In the genomic region with DNA sequence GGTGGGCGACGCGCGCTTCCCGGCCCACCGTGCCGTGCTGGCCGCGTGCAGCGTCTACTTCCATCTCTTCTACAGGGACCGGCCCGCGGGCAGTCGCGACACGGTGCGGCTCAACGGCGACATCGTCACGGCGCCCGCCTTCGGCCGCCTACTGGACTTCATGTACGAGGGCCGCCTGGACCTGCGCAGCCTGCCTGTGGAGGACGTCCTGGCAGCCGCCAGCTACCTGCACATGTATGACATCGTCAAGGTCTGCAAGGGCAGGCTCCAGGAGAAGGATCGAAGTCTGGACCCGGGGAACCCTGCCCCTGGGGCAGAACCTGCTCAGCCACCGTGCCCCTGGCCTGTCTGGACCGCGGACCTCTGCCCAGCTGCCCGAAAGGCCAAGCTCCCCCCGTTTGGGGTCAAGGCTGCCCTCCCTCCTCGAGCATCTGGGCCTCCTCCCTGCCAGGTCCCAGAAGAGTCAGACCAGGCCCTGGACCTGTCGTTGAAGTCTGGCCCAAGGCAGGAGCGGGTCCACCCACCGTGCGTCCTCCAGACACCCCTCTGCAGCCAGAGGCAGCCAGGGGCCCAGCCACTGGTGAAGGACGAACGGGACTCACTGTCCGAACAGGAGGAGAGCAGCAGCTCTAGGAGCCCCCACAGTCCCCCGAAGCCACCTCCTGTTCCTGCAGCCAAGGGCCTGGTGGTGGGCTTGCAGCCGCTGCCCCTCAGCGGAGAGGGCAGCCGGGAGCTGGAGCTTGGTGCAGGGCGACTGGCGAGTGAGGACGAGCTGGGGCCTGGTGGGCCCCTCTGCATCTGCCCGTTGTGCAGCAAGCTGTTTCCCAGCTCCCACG, we compare ENCODE assay signal across 8 cellular contexts. TPM values are rescaled to one million over a fixed set of nuclear protein-coding genes. Genes with fewer than 3 reads are reported as not detected.
DNase-seq lines count a peak whose midpoint lies in the region; ATAC-seq and TF ChIP-seq lines count a peak whose summit lies in the region.

No MANE protein-coding gene starts in this region.

- TF ChIP-seq EP300 in sigmoid colon (IDR thresholded peaks at IDR 0.05), result no peak

- intact Hi-C loops in sigmoid colon (cut with DNase I), result no loop called here

- no peaks in the 10 kb centered on the region for H3K36me3 Mint-ChIP-seq in GM23338 (ENCODE audit: low read depth)
- H3K36me3 Mint-ChIP-seq in T-helper 1 cell treated with Interleukin-12 subunit alpha and Interleukin-12 subunit beta and Interleukin-4 antibody, amounts not matched to agents 30 μg/mL and 1 μg/mL, for 36 hours (ENCODE audit: low read depth), result peaks cover 2% of the 10 kb centered on the region

- DNase-seq in GM23338 (ENCODE audit: low spot score) (no peak), foreskin fibroblast (no peak), sigmoid colon (no peak), SK-N-DZ (ENCODE audit: low spot score) (no peak), NCI-H2107 treated with DMSO at 0.1 percent for 48 hours (lab: John Stamatoyannopoulos, UW; ENCODE audit: unreplicated experiment) (no peak)

- H3K4me2 ChIP-seq in GM23338, result peak overlapping the region; percentile 87

- peaks cover 58% of the 10 kb centered on the region for H3K27me3 Mint-ChIP-seq in GM23338 (ENCODE audit: insufficient read depth, low read depth, poor library complexity)
- H3K27me3 Mint-ChIP-seq in T-helper 1 cell treated with Interleukin-12 subunit alpha and Interleukin-12 subunit beta and Interleukin-4 antibody, amounts not matched to agents 30 μg/mL and 1 μg/mL, for 36 hours (ENCODE audit: low read depth), result peaks cover 14% of the 10 kb centered on the region

- peak overlapping the region; percentile 76 for H3K4me3 Mint-ChIP-seq in GM23338
- peak overlapping the region; percentile 91 for H3K4me3 Mint-ChIP-seq in T-helper 1 cell treated with Interleukin-12 subunit alpha and Interleukin-12 subunit beta and Interleukin-4 antibody, amounts not matched to agents 30 μg/mL and 1 μg/mL, for 36 hours

- TF ChIP-seq POLR2A in sigmoid colon (IDR thresholded peaks at IDR 0.05), result no peak

- H3K4me3 ChIP-seq in GM23338 (peak overlapping the region; percentile 74), foreskin fibroblast (ENCODE audit: low read depth in 1 of 2, low read length in 2 of 2) (peak overlapping the region; percentile 60 to 63), sigmoid colon (peak overlapping the region; percentile 53 to 69 (median 64))

- WGBS in sigmoid colon, 2 donors, result 26 to 35% methylated on average over 55 of the region's 55 CpGs

- no peaks in the 10 kb centered on the region for H3K79me2 ChIP-seq in GM23338 (replicated peaks; ENCODE audit: insufficient read depth)

- ATAC-seq in GM23338 (no peak; the same call in 2 of the 3 replicates), GM19324 (IDR thresholded peaks at IDR 0.05; ENCODE audit: low FRiP score, unreplicated experiment) (no peak), HG03571 (IDR thresholded peaks at IDR 0.05; ENCODE audit: unreplicated experiment) (no peak)

- no peak overlapping the region for H3K27ac Mint-ChIP-seq in GM23338
- peak overlapping the region; percentile 73 for H3K27ac Mint-ChIP-seq in T-helper 1 cell treated with Interleukin-12 subunit alpha and Interleukin-12 subunit beta and Interleukin-4 antibody, amounts not matched to agents 30 μg/mL and 1 μg/mL, for 36 hours

- H4K20me1 ChIP-seq in GM23338 (replicated peaks; ENCODE audit: insufficient read depth), result no peaks in the 10 kb centered on the region

- peaks cover 4% of the 10 kb centered on the region for H3K9me3 Mint-ChIP-seq in GM23338
- no peaks in the 10 kb centered on the region for H3K9me3 Mint-ChIP-seq in T-helper 1 cell treated with Interleukin-12 subunit alpha and Interleukin-12 subunit beta and Interleukin-4 antibody, amounts not matched to agents 30 μg/mL and 1 μg/mL, for 36 hours

- H3K4me1 Mint-ChIP-seq in GM23338, result peaks cover 29% of the 10 kb centered on the region
- H3K4me1 Mint-ChIP-seq in T-helper 1 cell treated with Interleukin-12 subunit alpha and Interleukin-12 subunit beta and Interleukin-4 antibody, amounts not matched to agents 30 μg/mL and 1 μg/mL, for 36 hours (ENCODE audit: low read depth), result peaks cover 23% of the 10 kb centered on the region

- H3K27ac ChIP-seq in GM23338 (ENCODE audit: low read depth) (no peak overlapping the region), sigmoid colon (peak overlapping the region; percentile 87 to 100 (median 98))

- no peaks in the 10 kb centered on the region for H3K9me2 ChIP-seq in GM23338 (ENCODE audit: insufficient read depth)

- peaks cover 12% of the 10 kb centered on the region; the same call in 1 of the 2 replicates for H3F3A ChIP-seq in GM23338 (replicated peaks; ENCODE audit: low read depth)

- H3K4me1 ChIP-seq in GM23338 (ENCODE audit: insufficient read depth), result peaks cover 24% of the 10 kb centered on the region
- H3K4me1 ChIP-seq in sigmoid colon, result peaks cover 0 to 62% (median 43%) of the 10 kb centered on the region in 4 donors

- H3K27me3 ChIP-seq in GM23338 (ENCODE audit: insufficient read depth) (peaks cover 56% of the 10 kb centered on the region), sigmoid colon (no peaks in the 10 kb centered on the region)

- TF ChIP-seq CTCF in GM23338 (conservative IDR thresholded peaks at IDR 0.05; ENCODE audit: low read depth in 2 of 2) (no peak), foreskin fibroblast (IDR thresholded peaks at IDR 0.05; ENCODE audit: low read depth, low read length) (no peak), sigmoid colon (IDR thresholded peaks at IDR 0.05) (no peak)

- no peak overlapping the region for H2AFZ ChIP-seq in GM23338

- H3K36me3 ChIP-seq in GM23338 (ENCODE audit: insufficient read depth), result no peaks in the 10 kb centered on the region
- H3K36me3 ChIP-seq in sigmoid colon, result no peaks in the 10 kb centered on the region

- H3K9me3 ChIP-seq in sigmoid colon, result no peaks in the 10 kb centered on the region

TF ChIP-seq in GM23338, 12 proteins besides CTCF, POLR2A, EP300 and RAD21:
- no peak for TF ChIP-seq EZH2 (IDR thresholded peaks at IDR 0.05; ENCODE audit: low read depth, unreplicated experiment)
- TF ChIP-seq ETS1 (IDR thresholded peaks at IDR 0.05), result no peak
- TF ChIP-seq POLR2AphosphoS5 (IDR thresholded peaks at IDR 0.05; ENCODE audit: low read depth), result no peak
- TF ChIP-seq EZH2phosphoT487 (IDR thresholded peaks at IDR 0.05; ENCODE audit: unreplicated experiment), result no peak
- TF ChIP-seq JUNB (IDR thresholded peaks at IDR 0.05; ENCODE audit: unreplicated experiment), result no peak
- TF ChIP-seq STAT1 (IDR thresholded peaks at IDR 0.05; ENCODE audit: unreplicated experiment), result no peak
TF ChIP-seq in GM23338: peak in this region for 0.

RNA-seq across cellular contexts. Expression of gene ZBTB42, which starts 0.6 kb away (rescaled TPM):
- 4.4 and 7.5 TPM in 2 replicates for total RNA-seq in GM23338 (2014; rRNA removed; shearing (Covaris generic))
- 0.66 and 0.70 TPM in 2 replicates for polyA plus RNA-seq in GM23338 (2016; fragmentation: Nextera tagmentation; extraction: Ambion mirVana)
- total RNA-seq in sigmoid colon, result 1 to 10 TPM; 1.5 to 5.3 (median 3.5) TPM
- polyA plus RNA-seq in sigmoid colon, result 1 to 10 TPM; 4.2 to 5.5 (median 4.6) TPM
- 0.92 and 1.4 TPM in 2 replicates for polyA plus RNA-seq in SK-N-DZ (2014; cell fraction: cytosol; rRNA removed)
- polyA plus RNA-seq in SK-N-DZ (2014; cell fraction: nucleus; rRNA removed), result 0.95 and 1.6 TPM in 2 replicates

RNA-seq across cellular contexts. Expression of gene AKT1, which starts 6.0 kb away (rescaled TPM):
- total RNA-seq in GM23338 (2014; rRNA removed; shearing (Covaris generic)), result 74.3 and 78.7 TPM in 2 replicates
- polyA plus RNA-seq in GM23338 (2016; fragmentation: Nextera tagmentation; extraction: Ambion mirVana) (19.2 and 23.7 TPM in 2 replicates), sigmoid colon (100 to 1,000 TPM in 2 of 3 donors, 10 to 100 TPM in 1; 86.2 to 116 (median 102) TPM)
- 100 to 1,000 TPM; 109 to 180 (median 126) TPM for total RNA-seq in sigmoid colon
- polyA plus RNA-seq in SK-N-DZ (2014; cell fraction: cytosol; rRNA removed), result 70.4 and 70.8 TPM in 2 replicates
- polyA plus RNA-seq in SK-N-DZ (2014; cell fraction: nucleus; rRNA removed), result 137 and 171 TPM in 2 replicates

RNA-seq across cellular contexts. Expression of gene SIVA1, which starts 48.6 kb away (rescaled TPM):
- total RNA-seq in GM23338 (2014; rRNA removed; shearing (Covaris generic)), result 381 and 392 TPM in 2 replicates
- polyA plus RNA-seq in GM23338 (2016; fragmentation: Nextera tagmentation; extraction: Ambion mirVana) (215 and 225 TPM in 2 replicates), sigmoid colon (100 to 1,000 TPM; 124 to 227 (median 200) TPM)
- 100 to 1,000 TPM; 235 to 512 (median 367) TPM for total RNA-seq in sigmoid colon
- polyA plus RNA-seq in SK-N-DZ (2014; cell fraction: cytosol; rRNA removed), result 289 and 437 TPM in 2 replicates
- polyA plus RNA-seq in SK-N-DZ (2014; cell fraction: nucleus; rRNA removed), result 345 and 429 TPM in 2 replicates
